10 cellular contexts compared by ENCODE assay signal in the genomic region with DNA sequence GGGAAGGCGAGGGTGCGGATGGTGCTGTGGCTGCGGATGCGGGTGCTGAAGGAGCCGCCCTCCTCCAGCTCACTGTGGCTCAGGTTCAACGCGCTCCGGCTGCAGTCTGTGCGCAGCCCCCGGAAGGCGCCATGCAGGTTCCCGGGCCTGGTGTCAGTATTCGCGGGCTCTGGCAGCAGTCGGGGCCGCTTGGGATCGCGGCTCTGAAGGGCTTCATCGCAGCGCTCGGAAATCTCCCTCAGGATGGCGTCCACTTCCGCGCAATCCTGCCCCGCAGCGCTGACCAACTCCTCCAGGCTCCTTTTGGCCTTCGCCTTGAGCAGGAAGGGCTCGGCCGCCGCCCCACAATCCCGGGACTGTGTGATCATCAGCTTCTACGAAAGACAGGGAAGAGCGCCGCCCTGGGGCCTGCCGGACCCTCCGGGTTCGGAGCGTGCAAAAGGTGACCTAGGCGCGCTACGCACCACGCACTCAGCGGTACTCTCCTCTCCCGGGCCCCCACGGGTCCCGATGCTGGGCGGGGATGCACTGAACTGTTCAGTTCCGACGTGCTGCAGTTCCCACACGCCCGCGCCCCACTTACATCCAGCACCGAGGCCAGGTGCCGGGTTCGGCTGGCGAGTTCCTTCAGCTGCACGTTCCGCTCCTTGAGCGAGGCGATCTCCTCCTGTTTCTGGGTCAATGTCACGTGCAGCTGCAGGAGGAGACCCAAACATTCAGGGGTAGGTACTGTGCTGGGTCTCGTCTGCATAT. TPM values are rescaled to one million over a fixed set of nuclear protein-coding genes. Genes with fewer than 3 reads are reported as not detected.
DNase-seq lines count a peak whose midpoint lies in the region; ATAC-seq, FAIRE-seq and TF ChIP-seq lines count a peak whose summit lies in the region.
"Had no signal": no experiment of that assay in that cellular context is flagged by ENCODE, and none has a peak within 500 bp of the region (broad histone marks: within the 10 kb centered on the region; RNA-seq: fewer than 3 reads in every experiment).

No MANE protein-coding gene starts in this region.

- H3K36me3 ChIP-seq in mucosa of descending colon (ENCODE audit: low read depth) (no peaks in the 10 kb centered on the region), upper lobe of right lung (no peaks in the 10 kb centered on the region)

- FAIRE-seq in GM19239 (lab: Jason Lieb, UNC), result no peak

- DNase-seq in left cardiac atrium (peak; percentile 30), Right ventricle myocardium inferior (ENCODE audit: missing footprints) (no peak), choroid plexus epithelial cell (ENCODE audit: low read depth) (no peak), mucosa of descending colon (peak; percentile 54 to 72 (median 68)), upper lobe of right lung (no peak), hypothalamus (lab: John Stamatoyannopoulos, UW) (no peak), GM19239 (ENCODE audit: insufficient read length, low spot score) (no peak)
- DNase-seq: DND-41; stimulated activated CD4-positive, alpha-beta T cell treated with anti-CD3 and anti-CD28 coated beads, Interleukin-2, amount 100 ng/mL, for 48 hours had no signal

- intact Hi-C loops in left cardiac atrium (cut with DNase I), result loop anchor here in 1 of 2 donors (10.0 kb wide), 1 partner anchor 46 kb away; a partner anchor contains a TSS
- intact Hi-C loops in Right ventricle myocardium inferior (cut with DNase I), result loop anchor here (5.0 kb wide), 1 partner anchor 43 kb away; no protein-coding TSS in a partner anchor
- intact Hi-C loops in mucosa of descending colon (cut with DNase I, micrococcal nuclease), result loop anchor here in 1 of 2 donors (10.0 kb wide), 1 partner anchor 46 kb away; a partner anchor contains a TSS
- intact Hi-C loops in upper lobe of right lung (cut with DNase I), result no loop called here

- H3K4me3 ChIP-seq in choroid plexus epithelial cell (ENCODE audit: low read depth, low read length) (peak overlapping the region; percentile 0), mucosa of descending colon (no peak overlapping the region), upper lobe of right lung (peak overlapping the region; percentile 19)

- ATAC-seq in left cardiac atrium (peak; percentile 17 to 57), Right ventricle myocardium inferior (no peak), mucosa of descending colon (peak; percentile 85), upper lobe of right lung (peak; percentile 16), GM19455 (IDR thresholded peaks at IDR 0.05; ENCODE audit: unreplicated experiment) (no peak)

- no peak overlapping the region for H3K27ac ChIP-seq in upper lobe of right lung

- TF ChIP-seq CTCF in choroid plexus epithelial cell (conservative IDR thresholded peaks at IDR 0.05; ENCODE audit: low read depth, low read length), result no peak
- TF ChIP-seq CTCF in mucosa of descending colon (IDR thresholded peaks at IDR 0.05), result no peak
- no peak for TF ChIP-seq CTCF in upper lobe of right lung (IDR thresholded peaks at IDR 0.05)

- H3K4me1 ChIP-seq in mucosa of descending colon (ENCODE audit: low read depth) (peaks cover 13% of the 10 kb centered on the region), upper lobe of right lung (peaks cover 10% of the 10 kb centered on the region)

- H3K9me3 ChIP-seq in mucosa of descending colon (no peaks in the 10 kb centered on the region), upper lobe of right lung (no peaks in the 10 kb centered on the region)

- peaks cover 82% of the 10 kb centered on the region for H3K27me3 ChIP-seq in upper lobe of right lung

RNA-seq across cellular contexts. Expression of a gene that starts 6.5 kb away (rescaled TPM):
- total RNA-seq in left cardiac atrium (not detected), Right ventricle myocardium inferior (not detected), mucosa of descending colon (under 1 TPM in 1 of 3 donors, not detected in 2; 0.14 TPM), upper lobe of right lung (not detected)

RNA-seq across cellular contexts. Expression of a gene that starts 12.8 kb away (rescaled TPM):
- under 1 TPM in 1 of 2 donors, not detected in 1; 0.16 TPM for total RNA-seq in left cardiac atrium
- not detected for total RNA-seq in Right ventricle myocardium inferior
- 1 to 10 TPM in 1 of 3 donors, under 1 TPM in 2; 0.28 to 1.8 (median 0.29) TPM for total RNA-seq in mucosa of descending colon
- not detected for total RNA-seq in upper lobe of right lung

RNA-seq across cellular contexts. Expression of a gene that starts 47.6 kb away (rescaled TPM):
- not detected for total RNA-seq in left cardiac atrium
- total RNA-seq in Right ventricle myocardium inferior, result not detected
- not detected for total RNA-seq in mucosa of descending colon
- not detected for total RNA-seq in upper lobe of right lung

Comparison
In these comparisons a context has a peak if more than half of its experiments do, and no peak if none do; other contexts are left out.
1. ATAC-seq: peak in left cardiac atrium (2 of 2), mucosa of descending colon (single experiment) and upper lobe of right lung (single experiment); none in Right ventricle myocardium inferior (single experiment) and GM19455 (single experiment).
2. DNase-seq: peak in left cardiac atrium (single experiment) and mucosa of descending colon (3 of 3); none in Right ventricle myocardium inferior (single experiment), choroid plexus epithelial cell (single experiment), upper lobe of right lung (single experiment), hypothalamus (0 of 51) and GM19239 (single experiment).